ENCODE assay signal across 8 cellular contexts in genomic region chr6:73521351-73522254, GRCh38. TPM values are rescaled to one million over a fixed set of nuclear protein-coding genes. Genes with fewer than 3 reads are reported as not detected.
DNase-seq lines count a peak whose midpoint lies in the region; ATAC-seq, FAIRE-seq and TF ChIP-seq lines count a peak whose summit lies in the region.

No MANE protein-coding gene starts in this region.

- H3K27ac ChIP-seq in gastroesophageal sphincter (peak overlapping the region; percentile 96 to 100 (median 99)), osteoblast (ENCODE audit: low read depth, low read length) (peak overlapping the region; percentile 91)

- DNase-seq in COLO668 (lab: John Stamatoyannopoulos, UW; ENCODE audit: unreplicated experiment): peak; percentile 79
- DNase-seq in NOMO-1 (lab: John Stamatoyannopoulos, UW; ENCODE audit: unreplicated experiment in 2 of 2): peak; percentile 58 to 75
- peak; percentile 74 for DNase-seq in activated T-helper 2 cell treated with anti-CD3 and anti-CD28 coated beads, Interferon-gamma antibody, Interleukin-2, Interleukin-4, amounts not matched to agents 10 μg/mL and 5 μg/mL and 100 μg/mL, durations not matched to agents 14 hours and 24 hours and 36 hours (ENCODE audit: low spot score)
- DNase-seq in osteoblast (ENCODE audit: insufficient read length, low spot score, missing footprints): peak; percentile 92
- peak; percentile 56 for DNase-seq in urothelium cell line (ENCODE audit: low spot score)

- WGBS in gastroesophageal sphincter (ENCODE audit: low coverage in 1 of 2), 2 donors: 1 to 4% methylated on average over 4 to 6 of the region's 38 CpGs

- no peak for TF ChIP-seq EP300 in gastroesophageal sphincter (IDR thresholded peaks at IDR 0.05)

- H3K4me1 Mint-ChIP-seq in activated T-helper 2 cell treated with anti-CD3 and anti-CD28 coated beads, Interferon-gamma antibody, Interleukin-2, Interleukin-4, amounts not matched to agents 10 μg/mL and 5 μg/mL and 100 μg/mL, durations not matched to agents 14 hours and 24 hours and 36 hours (ENCODE audit: low read depth): peaks cover 25% of the 10 kb centered on the region

- no peaks in the 10 kb centered on the region for H3K9me3 ChIP-seq in gastroesophageal sphincter
- H3K9me3 ChIP-seq in osteoblast (ENCODE audit: low read depth, low read length): no peaks in the 10 kb centered on the region

- H3K36me3 ChIP-seq in gastroesophageal sphincter: peaks cover 0 to 30% of the 10 kb centered on the region in 2 donors
- peaks cover 36% of the 10 kb centered on the region for H3K36me3 ChIP-seq in osteoblast (ENCODE audit: insufficient read depth, low read length)

- peak; percentile 29 for ATAC-seq in GM19452 (IDR thresholded peaks at IDR 0.05; ENCODE audit: unreplicated experiment)
- peak; percentile 22 for ATAC-seq in HG03520 (IDR thresholded peaks at IDR 0.05; ENCODE audit: unreplicated experiment)
- ATAC-seq in gastroesophageal sphincter: peak; percentile 68

- peak overlapping the region; percentile 79 for H2AFZ ChIP-seq in osteoblast (ENCODE audit: low read length)

- H3K9me3 Mint-ChIP-seq in activated T-helper 2 cell treated with anti-CD3 and anti-CD28 coated beads, Interferon-gamma antibody, Interleukin-2, Interleukin-4, amounts not matched to agents 10 μg/mL and 5 μg/mL and 100 μg/mL, durations not matched to agents 14 hours and 24 hours and 36 hours: no peaks in the 10 kb centered on the region

- no peaks in the 10 kb centered on the region for H3K27me3 Mint-ChIP-seq in activated T-helper 2 cell treated with anti-CD3 and anti-CD28 coated beads, Interferon-gamma antibody, Interleukin-2, Interleukin-4, amounts not matched to agents 10 μg/mL and 5 μg/mL and 100 μg/mL, durations not matched to agents 14 hours and 24 hours and 36 hours (ENCODE audit: low read depth)

- peaks cover 48% of the 10 kb centered on the region for H3K36me3 Mint-ChIP-seq in activated T-helper 2 cell treated with anti-CD3 and anti-CD28 coated beads, Interferon-gamma antibody, Interleukin-2, Interleukin-4, amounts not matched to agents 10 μg/mL and 5 μg/mL and 100 μg/mL, durations not matched to agents 14 hours and 24 hours and 36 hours (ENCODE audit: low read depth)

- peak overlapping the region; percentile 70 for H3K4me2 ChIP-seq in osteoblast (ENCODE audit: insufficient read depth, low read length)

- peak overlapping the region; percentile 100 for H3K27ac Mint-ChIP-seq in activated T-helper 2 cell treated with anti-CD3 and anti-CD28 coated beads, Interferon-gamma antibody, Interleukin-2, Interleukin-4, amounts not matched to agents 10 μg/mL and 5 μg/mL and 100 μg/mL, durations not matched to agents 14 hours and 24 hours and 36 hours

- H4K20me1 ChIP-seq in osteoblast (ENCODE audit: insufficient read depth, low read length): peaks cover 31% of the 10 kb centered on the region

- peak overlapping the region; percentile 84 to 92 for H3K4me3 ChIP-seq in gastroesophageal sphincter
- peak overlapping the region; percentile 85 for H3K4me3 ChIP-seq in osteoblast (ENCODE audit: insufficient read depth, low read length)

- peaks cover 43% of the 10 kb centered on the region for H3K79me2 ChIP-seq in osteoblast (ENCODE audit: insufficient read depth, low read length)

- H3K4me3 Mint-ChIP-seq in activated T-helper 2 cell treated with anti-CD3 and anti-CD28 coated beads, Interferon-gamma antibody, Interleukin-2, Interleukin-4, amounts not matched to agents 10 μg/mL and 5 μg/mL and 100 μg/mL, durations not matched to agents 14 hours and 24 hours and 36 hours (ENCODE audit: low read depth): peak overlapping the region; percentile 98

- no peak for TF ChIP-seq POLR2A in gastroesophageal sphincter (IDR thresholded peaks at IDR 0.05)

- no peaks in the 10 kb centered on the region for H3K27me3 ChIP-seq in gastroesophageal sphincter
- no peaks in the 10 kb centered on the region for H3K27me3 ChIP-seq in osteoblast (ENCODE audit: insufficient read depth, low read length)

- H3K4me1 ChIP-seq in gastroesophageal sphincter (peaks cover 0 to 53% (median 25%) of the 10 kb centered on the region in 3 donors), osteoblast (ENCODE audit: insufficient read depth, low read length) (peaks cover 39% of the 10 kb centered on the region)

- intact Hi-C loops in activated T-helper 2 cell treated with anti-CD3 and anti-CD28 coated beads, Interferon-gamma antibody, Interleukin-2, Interleukin-4, amounts not matched to agents 10 μg/mL and 5 μg/mL and 100 μg/mL, durations not matched to agents 14 hours and 24 hours and 36 hours (cut with micrococcal nuclease): loop anchor here (1.0 to 10.0 kb wide), 10 partner anchors 59 to 1763 kb away; partner anchors contain the start of genes CGAS, COX7A2, KCNQ5 and MTO1

- TF ChIP-seq CTCF in gastroesophageal sphincter (IDR thresholded peaks at IDR 0.05) (no peak), osteoblast (IDR thresholded peaks at IDR 0.05; ENCODE audit: extremely low read depth, low read depth, low read length) (no peak)

- FAIRE-seq in urothelium cell line (lab: Jason Lieb, UNC): no peak

RNA-seq across cellular contexts. Expression of gene EEF1A1, which starts 0.8 kb away (rescaled TPM):
- total RNA-seq in activated T-helper 2 cell treated with anti-CD3 and anti-CD28 coated beads, Interferon-gamma antibody, Interleukin-2, Interleukin-4, amounts not matched to agents 10 μg/mL and 5 μg/mL and 100 μg/mL, durations not matched to agents 14 hours and 24 hours and 36 hours: 11,266 and 11,402 TPM in 2 replicates
- total RNA-seq in gastroesophageal sphincter (over 10,000 TPM in 2 of 4 donors, 1,000 to 10,000 TPM in 2; 7,131 to 12,070 (median 10,987) TPM), osteoblast (18,909 and 19,513 TPM in 2 replicates)

Comparison
In these comparisons a context has a peak if more than half of its experiments do, and no peak if none do; other contexts are left out.
1. Peak in every context shown above with its lines: DNase-seq, ATAC-seq, H3K4me3 ChIP-seq and H3K27ac ChIP-seq.